In the genomic region with DNA sequence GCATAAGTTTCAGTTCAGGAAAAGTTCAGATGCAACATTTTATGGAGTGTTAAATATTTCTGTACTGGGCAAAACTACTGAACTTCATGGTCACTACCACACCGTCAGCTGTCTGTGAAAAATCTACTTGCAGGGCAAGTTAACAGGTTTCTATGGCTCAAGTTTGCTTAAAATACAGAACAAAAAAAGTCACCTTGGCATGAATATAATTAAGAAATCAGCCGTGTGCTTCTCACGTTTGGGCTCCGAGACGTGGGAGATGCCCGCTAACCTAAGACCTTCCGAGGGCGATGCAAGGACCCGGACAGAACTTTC, we compare ENCODE assay signal across 8 cellular contexts. TPM values are rescaled to one million over a fixed set of nuclear protein-coding genes. Genes with fewer than 3 reads are reported as not detected.
DNase-seq lines count a peak whose midpoint lies in the region; ATAC-seq and TF ChIP-seq lines count a peak whose summit lies in the region.

No MANE protein-coding gene starts in this region.

- peaks cover 65% of the 10 kb centered on the region for H3K4me1 Mint-ChIP-seq in activated B cell treated with CpG ODN at 0.5 μM for 24 hours

- H3K9ac ChIP-seq in iPS-18a (ENCODE audit: low read length) (peak overlapping the region; percentile 61), stomach smooth muscle (ENCODE audit: low read length in 2 of 2) (peak overlapping the region; percentile 69 to 82)

- H3K27me3 ChIP-seq in left ventricle myocardium inferior (ENCODE audit: low read depth) (no peaks in the 10 kb centered on the region), iPS-18a (ENCODE audit: control insufficient read depth, insufficient read depth, low read length) (peaks cover 5% of the 10 kb centered on the region), stomach smooth muscle (ENCODE audit: control insufficient read depth in 1 of 2, insufficient read depth in 2 of 2, low read length in 2 of 2) (no peaks in the 10 kb centered on the region)

- H3K27me3 Mint-ChIP-seq in activated B cell treated with CpG ODN at 0.5 μM for 24 hours = no peaks in the 10 kb centered on the region

- H3K27ac ChIP-seq in left ventricle myocardium inferior (replicated peaks) (peak overlapping the region; percentile 99), iPS-18a (ENCODE audit: low read length) (no peak overlapping the region), stomach smooth muscle (ENCODE audit: low read length) (peak overlapping the region; percentile 25)

- POLR2A ChIA-PET in activated B cell treated with CpG ODN at 0.5 μM for 24 hours (lab: Charles Lee) = interaction anchor here (0.8 to 0.9 kb wide), 2 partner anchors 10 to 29 kb away, joined by 3 to 4 read pairs; no protein-coding TSS in a partner anchor

- peaks cover 85% of the 10 kb centered on the region for H3K4me1 ChIP-seq in left ventricle myocardium inferior
- H3K4me1 ChIP-seq in iPS-18a (ENCODE audit: control insufficient read depth, low read depth, low read length) = peaks cover 26% of the 10 kb centered on the region
- H3K4me1 ChIP-seq in stomach smooth muscle (ENCODE audit: control insufficient read depth, insufficient read depth, low read length) = peaks cover 14% of the 10 kb centered on the region

- H3K27ac Mint-ChIP-seq in activated B cell treated with CpG ODN at 0.5 μM for 24 hours = peak overlapping the region; percentile 88

- CTCF ChIA-PET in activated B cell treated with CpG ODN at 0.5 μM for 24 hours (lab: Charles Lee) = no interaction called here

- H3K36me3 ChIP-seq in left ventricle myocardium inferior (no peaks in the 10 kb centered on the region), iPS-18a (ENCODE audit: control insufficient read depth, low read depth, low read length) (no peaks in the 10 kb centered on the region), stomach smooth muscle (ENCODE audit: control insufficient read depth in 2 of 2, insufficient read depth in 2 of 2, low read length in 2 of 2) (no peaks in the 10 kb centered on the region)

- ATAC-seq in Right ventricle myocardium inferior (no peak), activated B cell treated with CpG ODN at 0.5 μM for 24 hours (ENCODE audit: low read depth) (no peak), GM21367 (IDR thresholded peaks at IDR 0.05; ENCODE audit: unreplicated experiment) (no peak), GM18907 (IDR thresholded peaks at IDR 0.05; ENCODE audit: unreplicated experiment) (no peak)

- H3K9me3 ChIP-seq in left ventricle myocardium inferior (replicated peaks) (no peaks in the 10 kb centered on the region), iPS-18a (ENCODE audit: control insufficient read depth, low read depth, low read length) (no peaks in the 10 kb centered on the region), stomach smooth muscle (ENCODE audit: control insufficient read depth in 2 of 2, low read length in 2 of 2) (no peaks in the 10 kb centered on the region)

- H3K4me3 Mint-ChIP-seq in activated B cell treated with CpG ODN at 0.5 μM for 24 hours = peak overlapping the region; percentile 87

- peak overlapping the region; percentile 90 for H3K4me3 ChIP-seq in left ventricle myocardium inferior
- peak overlapping the region; percentile 94 for H3K4me3 ChIP-seq in iPS-18a (ENCODE audit: low read length)
- peak overlapping the region; percentile 60 to 83 for H3K4me3 ChIP-seq in stomach smooth muscle (ENCODE audit: low read length in 2 of 2)

- TF ChIP-seq CTCF in left ventricle myocardium inferior (IDR thresholded peaks at IDR 0.05; ENCODE audit: borderline replicate concordance) (no peak), activated B cell treated with CpG ODN at 0.5 μM for 24 hours (IDR thresholded peaks at IDR 0.05) (no peak)

- no peak for DNase-seq in left ventricle myocardium inferior
- DNase-seq in Right ventricle myocardium inferior (ENCODE audit: missing footprints) = no peak
- no peak for DNase-seq in activated B cell treated with CpG ODN at 0.5 μM for 24 hours
- no peak for DNase-seq in AML-193 (lab: John Stamatoyannopoulos, UW)

- peaks cover 6% of the 10 kb centered on the region for H3K36me3 Mint-ChIP-seq in activated B cell treated with CpG ODN at 0.5 μM for 24 hours (ENCODE audit: low read depth)

- no peaks in the 10 kb centered on the region for H3K9me3 Mint-ChIP-seq in activated B cell treated with CpG ODN at 0.5 μM for 24 hours

- intact Hi-C loops in left ventricle myocardium inferior (cut with micrococcal nuclease) = no loop called here
- intact Hi-C loops in Right ventricle myocardium inferior (cut with DNase I) = no loop called here
- intact Hi-C loops in activated B cell treated with CpG ODN at 0.5 μM for 24 hours (cut with micrococcal nuclease) = loop anchor here (1.0 to 10.0 kb wide), 8 partner anchors 20 to 1797 kb away; partner anchors contain the start of genes CD38, DCAF16, FAM200B and LAP3

RNA-seq across cellular contexts. Expression of gene TAPT1, which starts 0.6 kb away (rescaled TPM):
- total RNA-seq in left ventricle myocardium inferior (35.3 TPM), Right ventricle myocardium inferior (34.2 TPM), activated B cell treated with CpG ODN at 0.5 μM for 24 hours (30.0 and 35.0 TPM in 2 replicates)
